8 cellular contexts compared by ENCODE assay signal in genomic region chr12:47021298-47021697, GRCh38. TPM values are rescaled to one million over a fixed set of nuclear protein-coding genes. Genes with fewer than 3 reads are reported as not detected.
DNase-seq lines count a peak whose midpoint lies in the region; ATAC-seq, FAIRE-seq and TF ChIP-seq lines count a peak whose summit lies in the region.

No MANE protein-coding gene starts in this region.

- peak; percentile 99 for FAIRE-seq in A204.1 (lab: Jason Lieb, UNC)
- peak; percentile 94 for FAIRE-seq in G401.6 (lab: Jason Lieb, UNC)

- no peak overlapping the region for H3K4me3 Mint-ChIP-seq in neural crest cell

- H3K27ac ChIP-seq in esophagus muscularis mucosa (replicated peaks in 1 of 4): no peak overlapping the region

- no peaks in the 10 kb centered on the region for H3K27me3 ChIP-seq in esophagus muscularis mucosa

- TF ChIP-seq POLR2A in esophagus muscularis mucosa (IDR thresholded peaks at IDR 0.05; ENCODE audit: low read depth): no peak

- no peaks in the 10 kb centered on the region for H3K4me1 Mint-ChIP-seq in neural crest cell

- no peak overlapping the region for H3K4me3 ChIP-seq in esophagus muscularis mucosa

- TF ChIP-seq CTCF in esophagus muscularis mucosa (IDR thresholded peaks at IDR 0.05): peak; percentile 51 to 66 (median 53)
- TF ChIP-seq CTCF in neural crest cell (conservative IDR thresholded peaks at IDR 0.05): peak; percentile 84

- H3K36me3 ChIP-seq in esophagus muscularis mucosa: no peaks in the 10 kb centered on the region

- no peaks in the 10 kb centered on the region for H3K4me1 ChIP-seq in esophagus muscularis mucosa

- H3K36me3 Mint-ChIP-seq in neural crest cell (ENCODE audit: low read depth): no peaks in the 10 kb centered on the region

- WGBS in esophagus muscularis mucosa: 50% methylated on average over 2 of the region's 2 CpGs

- no peaks in the 10 kb centered on the region for H3K9me3 ChIP-seq in esophagus muscularis mucosa

- intact Hi-C loops in esophagus muscularis mucosa (cut with DNase I): no loop called here

- no peak for TF ChIP-seq EP300 in esophagus muscularis mucosa (IDR thresholded peaks at IDR 0.05)

- no peaks in the 10 kb centered on the region for H3K9me3 Mint-ChIP-seq in neural crest cell

- peak; percentile 70 for DNase-seq in NAMALWA (ENCODE audit: low spot score)
- peak; percentile 51 for DNase-seq in SK-N-DZ (ENCODE audit: low spot score)
- no peak for DNase-seq in esophagus muscularis mucosa (ENCODE audit: extremely low spot score)
- peak; percentile 25 for DNase-seq in neural crest cell (ENCODE audit: low read depth, low spot score)
- no peak for DNase-seq in mesenteric fat pad (ENCODE audit: low spot score)

- H3K27ac Mint-ChIP-seq in neural crest cell (ENCODE audit: unreplicated experiment): no peak overlapping the region

- ATAC-seq in GM18870 (IDR thresholded peaks at IDR 0.05; ENCODE audit: unreplicated experiment): no peak

- peaks cover 45% of the 10 kb centered on the region for H3K27me3 Mint-ChIP-seq in neural crest cell (ENCODE audit: low read depth)

RNA-seq across cellular contexts. Expression of gene PCED1B, which starts 58.1 kb away (rescaled TPM):
- polyA plus RNA-seq in SK-N-DZ (2014; cell fraction: cytosol; rRNA removed): not detected in 2 replicates
- polyA plus RNA-seq in SK-N-DZ (2014; cell fraction: nucleus; rRNA removed): not detected in 2 replicates
- total RNA-seq in esophagus muscularis mucosa (1 to 10 TPM in 2 of 4 donors, under 1 TPM in 2; 0.92 to 2.1 (median 1.1) TPM), neural crest cell (0.47 and 0.75 TPM in 2 replicates), mesenteric fat pad (6.1 TPM)

RNA-seq across cellular contexts. Expression of gene AMIGO2, which starts 58.5 kb away (rescaled TPM):
- polyA plus RNA-seq in SK-N-DZ (2014; cell fraction: cytosol; rRNA removed): 0.09 TPM in 1 of 2 replicates, not detected in the other
- polyA plus RNA-seq in SK-N-DZ (2014; cell fraction: nucleus; rRNA removed): not detected in 2 replicates
- total RNA-seq in esophagus muscularis mucosa: 1 to 10 TPM; 2.1 to 4.5 (median 3.7) TPM
- total RNA-seq in neural crest cell: 4.8 and 5.4 TPM in 2 replicates
- total RNA-seq in mesenteric fat pad: 16.4 TPM

Comparison
In these comparisons a context has a peak if more than half of its experiments do, and no peak if none do; other contexts are left out.
1. DNase-seq: peak in NAMALWA (single experiment), SK-N-DZ (single experiment) and neural crest cell (single experiment); none in esophagus muscularis mucosa (single experiment) and mesenteric fat pad (single experiment).